ENCODE assay signal across 8 cellular contexts in the genomic region with DNA sequence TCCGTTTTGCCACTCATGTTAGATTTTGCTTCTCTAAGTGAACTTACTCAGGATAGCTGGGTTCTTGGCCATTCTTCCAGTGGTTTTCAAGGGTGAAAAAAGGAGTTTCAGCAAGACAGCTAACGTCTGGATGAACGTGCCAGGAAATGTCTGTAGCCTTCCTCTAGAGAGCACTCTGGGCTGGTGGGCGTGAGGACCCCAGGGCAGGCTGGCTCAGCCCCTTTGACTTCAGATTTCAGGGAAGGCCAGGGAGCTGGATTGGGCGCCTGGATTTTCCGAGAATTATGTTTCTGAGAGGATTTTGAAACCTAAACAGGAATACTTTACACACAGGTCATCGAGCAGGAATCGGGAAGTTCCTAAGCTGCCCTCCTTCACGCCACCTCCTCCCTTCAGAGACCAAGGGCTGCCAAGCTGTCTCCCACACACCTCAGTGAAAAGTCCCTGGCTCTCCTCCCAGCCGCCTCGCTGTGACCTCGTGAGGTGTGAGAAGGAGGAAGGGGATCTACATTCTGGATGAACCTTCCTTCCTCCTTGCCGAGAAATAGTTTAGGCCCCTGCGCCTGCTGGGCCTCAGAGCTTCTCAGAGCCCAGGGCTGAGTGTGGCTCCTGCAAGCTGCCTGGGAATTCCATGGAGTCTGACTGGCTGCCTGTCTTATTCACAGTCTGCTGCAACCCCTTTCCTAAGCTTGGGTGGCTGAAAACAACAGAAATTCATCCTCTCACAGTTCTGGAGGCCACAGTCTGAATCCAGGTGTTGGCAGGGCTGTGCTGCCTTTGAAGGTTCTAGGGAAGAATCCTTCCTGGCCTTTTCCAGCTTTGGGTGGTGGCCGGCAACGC. TPM values are rescaled to one million over a fixed set of nuclear protein-coding genes. Genes with fewer than 3 reads are reported as not detected.
DNase-seq lines count a peak whose midpoint lies in the region; ATAC-seq and TF ChIP-seq lines count a peak whose summit lies in the region.
"Not testable (repeated sequence)": the region's sequence is repeated elsewhere in the genome, so short reads cannot be mapped to it uniquely, and the experiment has no call there.

No MANE protein-coding gene starts in this region.

- in situ Hi-C loops in Panc1 (cut with HindIII; ENCODE audit: low pct_unique_long_range_greater_than_20kb, low sequenced_read_pairs); mammary epithelial cell (cut with MboI; ENCODE audit: low sequenced_read_pairs in 2 of 2); gastrocnemius medialis (cut with MboI; ENCODE audit: low sequenced_read_pairs in 4 of 4): not testable (repeated sequence)

- H3K4me2 ChIP-seq in mammary epithelial cell (ENCODE audit: insufficient read depth, low read depth, low read length): peak overlapping the region; percentile 26
- not testable (repeated sequence) for H3K4me2 ChIP-seq in hepatocyte

- intact Hi-C loops in Panc1 (cut with micrococcal nuclease; ENCODE audit: unreplicated experiment); mammary epithelial cell (cut with micrococcal nuclease); gastrocnemius medialis (cut with DNase I; ENCODE audit: low total_unique reads); thyroid gland (cut with DNase I): not testable (repeated sequence)

- H3K27ac ChIP-seq in Panc1 (ENCODE audit: low read length): 0 out of 2 replicates have a peak overlapping the region, but pooled peaks have one; percentile 29
- H3K27ac ChIP-seq in mammary epithelial cell (ENCODE audit: insufficient read depth, low read depth, low read length): peak overlapping the region; percentile 64
- H3K27ac ChIP-seq in hepatocyte: peak overlapping the region; percentile 74
- peak overlapping the region; percentile 41 to 64 (median 43) for H3K27ac ChIP-seq in gastrocnemius medialis
- peak overlapping the region; percentile 87 to 95 (median 93) for H3K27ac ChIP-seq in thyroid gland

- not testable (repeated sequence) for BruUV-seq in Panc1 (replicated peaks; lab: Mats Ljungman, UMichigan); mammary epithelial cell (replicated peaks; lab: Mats Ljungman, UMichigan)

- not testable (repeated sequence) for H3K36me3 ChIP-seq in Panc1 (ENCODE audit: control insufficient read depth, insufficient read depth, low read length); mammary epithelial cell (ENCODE audit: insufficient read depth, low read length); hepatocyte (replicated peaks; ENCODE audit: insufficient read depth, low read depth); gastrocnemius medialis; thyroid gland

- H3K27me3 Mint-ChIP-seq in nephron progenitor cell (ENCODE audit: low read depth, poor library complexity): not testable (repeated sequence)

- not testable (repeated sequence) for H3K4me1 ChIP-seq in Panc1 (ENCODE audit: control insufficient read depth, insufficient read depth, low read length); hepatocyte (ENCODE audit: insufficient read depth); gastrocnemius medialis
- H3K4me1 ChIP-seq in mammary epithelial cell (ENCODE audit: insufficient read depth, low read length) (peaks cover 17% of the 10 kb centered on the region), thyroid gland (peaks cover 34 to 44% of the 10 kb centered on the region in 2 donors)

- not testable (repeated sequence) for H3K9me3 ChIP-seq in Panc1 (ENCODE audit: control insufficient read depth, insufficient read depth, low read depth, low read length); mammary epithelial cell (replicated peaks; ENCODE audit: insufficient read depth, low read length); hepatocyte (ENCODE audit: low read depth); gastrocnemius medialis; thyroid gland

- POLR2A ChIA-PET in Panc1 (lab: Charles Lee): not testable (repeated sequence)

- CTCF ChIA-PET in Panc1 (lab: Charles Lee); mammary epithelial cell (lab: Charles Lee; ENCODE audit: low non-redundant PET): not testable (repeated sequence)

- 22% methylated on average over 13 of the region's 16 CpGs for WGBS in mammary epithelial cell (ENCODE audit: low coverage, missing lambda C conversion rate)
- WGBS in hepatocyte (ENCODE audit: low lambda C conversion rate, missing lambda C conversion rate): 63% methylated on average over 16 of the region's 16 CpGs
- WGBS in thyroid gland, 2 donors: 27 to 38% methylated on average over 16 of the region's 16 CpGs

- H3K4me1 Mint-ChIP-seq in nephron progenitor cell: not testable (repeated sequence)

- TF ChIP-seq POLR2A in gastrocnemius medialis (IDR thresholded peaks at IDR 0.05); thyroid gland (IDR thresholded peaks at IDR 0.05): not testable (repeated sequence)

- not testable (repeated sequence) for H3K9me2 ChIP-seq in hepatocyte (replicated peaks; ENCODE audit: insufficient read depth)

- H3K9me3 Mint-ChIP-seq in nephron progenitor cell: peaks cover 13% of the 10 kb centered on the region

- not testable (repeated sequence) for H3K27me3 ChIP-seq in Panc1 (ENCODE audit: control insufficient read depth, insufficient read depth, low read length); mammary epithelial cell (ENCODE audit: insufficient read depth, low read length); hepatocyte; gastrocnemius medialis; thyroid gland

- H3K4me3 ChIP-seq in Panc1 (ENCODE audit: low read depth in 2 of 2, low read length in 2 of 2); mammary epithelial cell (replicated peaks in 1 of 3; ENCODE audit: insufficient read depth in 1 of 3, low read depth in 2 of 3, low read length in 3 of 3); fibroblast of mammary gland (ENCODE audit: control insufficient read depth, low read depth, low read length); hepatocyte; gastrocnemius medialis; thyroid gland (replicated peaks in 1 of 3): not testable (repeated sequence)

- peaks cover 53% of the 10 kb centered on the region for H3K79me2 ChIP-seq in mammary epithelial cell (ENCODE audit: insufficient read depth, low read length)
- H3K79me2 ChIP-seq in hepatocyte: not testable (repeated sequence)

- dilution Hi-C loops in mammary epithelial cell (cut with HindIII; ENCODE audit: low sequenced_read_pairs): not testable (repeated sequence)

- not testable (repeated sequence) for H3K36me3 Mint-ChIP-seq in nephron progenitor cell (ENCODE audit: low read depth)

- peak; percentile 39 for DNase-seq in AG08396 (ENCODE audit: low spot score)
- not testable (repeated sequence) for DNase-seq in Panc1 (ENCODE audit: low read depth, low spot score); hepatocyte (ENCODE audit: low spot score); nephron progenitor cell; gastrocnemius medialis
- peak; percentile 59 for DNase-seq in mammary epithelial cell
- peak; percentile 80 for DNase-seq in fibroblast of mammary gland (ENCODE audit: low read depth)
- DNase-seq in thyroid gland: peak; percentile 89 to 90

- ATAC-seq in Panc1: peak; percentile 78; the same call in 1 of the 2 replicates
- ATAC-seq in gastrocnemius medialis: not testable (repeated sequence)

- not testable (repeated sequence) for H4K20me1 ChIP-seq in mammary epithelial cell (ENCODE audit: insufficient read depth, low read length); hepatocyte (ENCODE audit: insufficient read depth, poor library complexity, severe bottlenecking)

- not testable (repeated sequence) for TF ChIP-seq CTCF in Panc1 (IDR thresholded peaks at IDR 0.05); mammary epithelial cell (conservative IDR thresholded peaks at IDR 0.05 in 1 of 2, IDR thresholded peaks at IDR 0.05 in 1 of 2; ENCODE audit: extremely low read depth in 1 of 2, insufficient read depth in 1 of 2, low read depth in 1 of 2, low read length in 2 of 2); fibroblast of mammary gland (conservative IDR thresholded peaks at IDR 0.05; ENCODE audit: control insufficient read depth, insufficient read depth, low read depth, low read length); hepatocyte (IDR thresholded peaks at IDR 0.05; ENCODE audit: poor library complexity); nephron progenitor cell (IDR thresholded peaks at IDR 0.05); gastrocnemius medialis (IDR thresholded peaks at IDR 0.05 in 4 of 5, conservative IDR thresholded peaks at IDR 0.05 in 1 of 5); thyroid gland (IDR thresholded peaks at IDR 0.05)

- not testable (repeated sequence) for H3K4me3 Mint-ChIP-seq in nephron progenitor cell

- peak overlapping the region; percentile 64 for H2AFZ ChIP-seq in mammary epithelial cell (ENCODE audit: low read depth, low read length)
- not testable (repeated sequence) for H2AFZ ChIP-seq in hepatocyte

- H3K9ac ChIP-seq in mammary epithelial cell (ENCODE audit: insufficient read depth, low read length): peak overlapping the region; percentile 14

- H3K27ac Mint-ChIP-seq in nephron progenitor cell: peak overlapping the region; percentile 68

RNA-seq across cellular contexts. Expression of a gene that starts 38.6 kb away (rescaled TPM):
- 2.8 TPM for total RNA-seq in Panc1 (2021; ENCODE audit: unreplicated experiment)
- polyA plus RNA-seq in Panc1 (2012; ENCODE audit: insufficient read length): 3.7 TPM
- total RNA-seq in mammary epithelial cell: 10 to 100 TPM; 11.7 to 28.4 TPM
- polyA plus RNA-seq in mammary epithelial cell: 22.2 TPM
- polyA minus RNA-seq in mammary epithelial cell: 5.7 TPM
- 2.9 and 3.4 TPM in 2 replicates for total RNA-seq in hepatocyte
- polyA plus RNA-seq in hepatocyte: 2.2 and 4.4 TPM in 2 replicates
- total RNA-seq in gastrocnemius medialis: 10 to 100 TPM in 2 of 4 donors, 1 to 10 TPM in 2; 9.2 to 15.8 (median 12.1) TPM
- total RNA-seq in thyroid gland: 10 to 100 TPM; 25.4 to 44.6 (median 35.2) TPM

RNA-seq across cellular contexts. Expression of a gene that starts 58.3 kb away (rescaled TPM):
- 18.1 TPM for total RNA-seq in Panc1 (2021; ENCODE audit: unreplicated experiment)
- 14.6 TPM for polyA plus RNA-seq in Panc1 (2012; ENCODE audit: insufficient read length)
- total RNA-seq in mammary epithelial cell: 10 to 100 TPM; 32.2 to 36.4 TPM
- polyA plus RNA-seq in mammary epithelial cell: 12.5 TPM
- polyA minus RNA-seq in mammary epithelial cell: 44.7 TPM
- 10.1 and 13.6 TPM in 2 replicates for total RNA-seq in hepatocyte
- polyA plus RNA-seq in hepatocyte: 2.9 and 3.4 TPM in 2 replicates
- total RNA-seq in gastrocnemius medialis: 10 to 100 TPM; 13.7 to 17.7 (median 15.2) TPM
- total RNA-seq in thyroid gland: 10 to 100 TPM; 13.6 to 23.9 (median 15.8) TPM

Comparison
In these comparisons a context has a peak if more than half of its experiments do, and no peak if none do; other contexts are left out.
1. H3K27ac ChIP-seq: peak in every context shown above with its lines; median percentile 93 in thyroid gland; 74 in hepatocyte; 64 in mammary epithelial cell; 43 in gastrocnemius medialis; 29 in Panc1.